Comparison of ENCODE assay signal across 9 cellular contexts in genomic region chrX:140057001-140057411, GRCh38.
DNase-seq lines count a peak whose midpoint lies in the region; TF ChIP-seq lines count a peak whose summit lies in the region.
"Had no signal": no experiment of that assay in that cellular context is flagged by ENCODE, and none has a peak within 500 bp of the region (broad histone marks: within the 10 kb centered on the region; RNA-seq: fewer than 3 reads in every experiment).

No MANE protein-coding gene starts in this region.

- no CpG with 5 or more reads among the region's 11 CpGs for WGBS in iPS DF 6.9 (ENCODE audit: insufficient coverage, insufficient read length)

- no peaks in the 10 kb centered on the region for H3K4me1 Mint-ChIP-seq in HFFc6 (ENCODE audit: low read depth)
- no peaks in the 10 kb centered on the region for H3K4me1 Mint-ChIP-seq in T-helper 2 cell treated with Interferon-gamma antibody and Interleukin-4, amounts not matched to agents 5 μg/mL and 100 μg/mL, for 36 hours (ENCODE audit: low read depth)

- no peaks in the 10 kb centered on the region for H3K9me3 ChIP-seq in iPS DF 6.9 (ENCODE audit: control insufficient read depth, insufficient read depth, low read length)
- H3K9me3 ChIP-seq: BLaER1 had no signal

- H3K4me3 ChIP-seq in iPS DF 6.9 (ENCODE audit: low read length), result no peak overlapping the region
- H3K4me3 ChIP-seq: BLaER1 had no signal

- H3K27ac ChIP-seq in iPS DF 6.9 (ENCODE audit: low read length), result no peak overlapping the region
- H3K27ac ChIP-seq: BLaER1 had no signal

- H3K36me3 ChIP-seq in iPS DF 6.9 (ENCODE audit: control insufficient read depth, insufficient read depth, low read length), result no peaks in the 10 kb centered on the region
- H3K36me3 ChIP-seq: BLaER1 had no signal

- H3K9me3 Mint-ChIP-seq in HFFc6, result no peaks in the 10 kb centered on the region
- no peaks in the 10 kb centered on the region for H3K9me3 Mint-ChIP-seq in T-helper 2 cell treated with Interferon-gamma antibody and Interleukin-4, amounts not matched to agents 5 μg/mL and 100 μg/mL, for 36 hours

- no peaks in the 10 kb centered on the region for H3K36me3 Mint-ChIP-seq in HFFc6 (ENCODE audit: low read depth)
- no peaks in the 10 kb centered on the region for H3K36me3 Mint-ChIP-seq in T-helper 2 cell treated with Interferon-gamma antibody and Interleukin-4, amounts not matched to agents 5 μg/mL and 100 μg/mL, for 36 hours (ENCODE audit: low read depth)

- H3K27me3 ChIP-seq in iPS DF 6.9 (ENCODE audit: control insufficient read depth, insufficient read depth, low read length), result no peaks in the 10 kb centered on the region

- no peaks in the 10 kb centered on the region for H3K4me1 ChIP-seq in iPS DF 6.9 (ENCODE audit: control insufficient read depth, insufficient read depth, low read length)
- H3K4me1 ChIP-seq: BLaER1 had no signal

- H3K4me3 Mint-ChIP-seq in HFFc6, result no peak overlapping the region; the same call in 1 of the 2 replicates
- no peak overlapping the region for H3K4me3 Mint-ChIP-seq in T-helper 2 cell treated with Interferon-gamma antibody and Interleukin-4, amounts not matched to agents 5 μg/mL and 100 μg/mL, for 36 hours

- no peak overlapping the region for H3K27ac Mint-ChIP-seq in HFFc6
- H3K27ac Mint-ChIP-seq in T-helper 2 cell treated with Interferon-gamma antibody and Interleukin-4, amounts not matched to agents 5 μg/mL and 100 μg/mL, for 36 hours, result no peak overlapping the region

- peak; percentile 80 for TF ChIP-seq CTCF in HFFc6 (IDR thresholded peaks at IDR 0.05)

- no peaks in the 10 kb centered on the region; the same call in none of the 2 replicates for H3K27me3 Mint-ChIP-seq in HFFc6 (ENCODE audit: insufficient read depth)
- H3K27me3 Mint-ChIP-seq in T-helper 2 cell treated with Interferon-gamma antibody and Interleukin-4, amounts not matched to agents 5 μg/mL and 100 μg/mL, for 36 hours (ENCODE audit: low read depth), result peaks cover 2% of the 10 kb centered on the region

- peak; percentile 4 for DNase-seq in NCI-H510A treated with DMSO at 0.1 percent for 48 hours (lab: John Stamatoyannopoulos, UW)
- DNase-seq in NCI-H510A (lab: John Stamatoyannopoulos, UW), result no peak
- peak; percentile 32 for DNase-seq in HFFc6
- DNase-seq in MV-4-11 (lab: John Stamatoyannopoulos, UW), result peak; percentile 47
- DNase-seq in T-helper 2 cell treated with Interferon-gamma antibody and Interleukin-4, amounts not matched to agents 5 μg/mL and 100 μg/mL, for 36 hours (ENCODE audit: low spot score), result peak; percentile 12
- DNase-seq in astrocyte of the hippocampus (ENCODE audit: low read depth, low spot score), result peak; percentile 86
- peak; percentile 45 for DNase-seq in iPS DF 6.9 (ENCODE audit: low read depth, low spot score)
- DNase-seq in stimulated activated CD4-positive, alpha-beta T cell treated with anti-CD3 and anti-CD28 coated beads, Interleukin-12 subunit alpha, Interleukin-12 subunit beta, amount 100 ng/mL, for 4 hours, result peak; percentile 49
